ENCODE assay signal across 2 cellular contexts in the genomic region with DNA sequence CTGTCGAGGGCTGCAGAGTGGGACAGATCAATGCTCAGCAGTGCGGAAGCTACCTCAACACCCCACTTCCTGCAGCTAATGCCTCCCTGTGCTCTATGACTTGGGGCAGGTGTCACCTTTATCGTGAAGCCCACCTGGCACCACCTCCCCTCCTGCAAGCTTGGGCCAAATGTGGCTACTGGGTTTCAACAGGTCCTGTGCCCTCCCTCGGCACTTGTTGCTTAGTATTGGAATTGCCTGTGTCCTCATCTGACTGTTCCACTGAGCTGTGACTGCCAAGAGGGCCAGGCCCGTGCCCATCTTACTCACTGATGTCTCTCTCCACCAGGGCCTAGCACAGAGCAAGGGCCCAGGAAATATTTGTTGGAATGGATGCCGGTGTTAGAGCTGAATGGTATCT.
A peak's percentile ranks its signal among the peaks of the same experiment; 100 is the strongest.
TF ChIP-seq lines count a peak whose summit lies in the region.

No MANE protein-coding gene starts in this region.

TF ChIP-seq in HEK293, 187 proteins besides CTCF, POLR2A, EP300 and RAD21:
- TF ChIP-seq ZNF670 (tag by site-specific recombination; IDR thresholded peaks at IDR 0.05; ENCODE audit: low read depth): no peak
- peak; percentile 98 for TF ChIP-seq SCRT2 (tag by site-specific recombination; IDR thresholded peaks at IDR 0.05)
- peak; percentile 98 for TF ChIP-seq SCRT1 (tag by site-specific recombination; IDR thresholded peaks at IDR 0.05; ENCODE audit: borderline replicate concordance)
- TF ChIP-seq ZBTB1 (tag by site-specific recombination; IDR thresholded peaks at IDR 0.05): no peak

TF ChIP-seq in H1, 55 proteins besides CTCF, POLR2A, EP300 and RAD21:
- TF ChIP-seq POU5F1 (IDR thresholded peaks at IDR 0.05; ENCODE audit: low read depth, low read length) (no peak), RFX5 (IDR thresholded peaks at IDR 0.05; ENCODE audit: borderline replicate concordance, low read depth, low read length) (no peak), NRF1 (IDR thresholded peaks at IDR 0.05; ENCODE audit: low read depth, low read length) (no peak), YY1 (IDR thresholded peaks at IDR 0.05; ENCODE audit: low read depth, low read length) (no peak), HDAC6 (IDR thresholded peaks at IDR 0.05; ENCODE audit: low read depth, low read length) (no peak)
